In genomic region chr16:77183137-77183536, GRCh38 we compare ENCODE assay signal across 22 cellular contexts. TPM values are rescaled to one million over a fixed set of nuclear protein-coding genes. Genes with fewer than 3 reads are reported as not detected.
A peak's percentile ranks its signal among the peaks of the same experiment; 100 is the strongest.
DNase-seq lines count a peak whose midpoint lies in the region; ATAC-seq and TF ChIP-seq lines count a peak whose summit lies in the region.
"Had no signal": no experiment of that assay in that cellular context is flagged by ENCODE, and none has a peak within 500 bp of the region (broad histone marks: within the 10 kb centered on the region; RNA-seq: fewer than 3 reads in every experiment).

No MANE protein-coding gene starts in this region.

- no peak overlapping the region for H3K4me3 ChIP-seq in AG10803 (ENCODE audit: low read length)
- H3K4me3 ChIP-seq: GM23248 had no signal

- ATAC-seq in foreskin keratinocyte (peak; percentile 80), HG02642 (IDR thresholded peaks at IDR 0.05; ENCODE audit: poor library complexity, unreplicated experiment) (no peak)
- ATAC-seq in activated CD4-positive, alpha-beta T cell treated with anti-CD3 and anti-CD28 coated beads for 36 hours = no peak
- no peak for ATAC-seq in activated naive CD8-positive, alpha-beta T cell treated with anti-CD3 and anti-CD28 coated beads, Interleukin-2, amount 50 U/mL, for 24 hours
- ATAC-seq: SK-N-SH treated with all-trans-retinoic acid at 6 μM for 48 hours had no signal

- no peaks in the 10 kb centered on the region for H3K36me3 Mint-ChIP-seq in activated T-helper 1 cell treated with anti-CD3 and anti-CD28 coated beads, Interleukin-12 subunit alpha, Interleukin-12 subunit beta, Interleukin-2, Interleukin-4 antibody, amounts not matched to agents 30 ng/mL and 10 ng/mL and 1 ng/mL, durations not matched to agents 14 hours and 24 hours and 36 hours (ENCODE audit: low read depth)
- H3K36me3 Mint-ChIP-seq in activated CD4-positive, alpha-beta T cell treated with anti-CD3 and anti-CD28 coated beads for 36 hours (ENCODE audit: low read depth) = no peaks in the 10 kb centered on the region
- no peaks in the 10 kb centered on the region for H3K36me3 Mint-ChIP-seq in activated naive CD8-positive, alpha-beta T cell treated with anti-CD3 and anti-CD28 coated beads, Interleukin-2, amount 50 U/mL, for 24 hours (ENCODE audit: low read depth)

- peak; percentile 29 for DNase-seq in AG10803 (ENCODE audit: low read depth)
- peak; percentile 48 for DNase-seq in NCI-H226
- peak; percentile 54 for DNase-seq in amniotic epithelial cell (ENCODE audit: low read depth)
- peak; percentile 31 to 64 for DNase-seq in foreskin keratinocyte
- no peak for DNase-seq in activated T-helper 1 cell treated with anti-CD3 and anti-CD28 coated beads, Interleukin-12 subunit alpha, Interleukin-12 subunit beta, Interleukin-2, Interleukin-4 antibody, amounts not matched to agents 30 ng/mL and 10 ng/mL and 1 ng/mL, durations not matched to agents 14 hours and 24 hours and 36 hours (ENCODE audit: low spot score)
- DNase-seq in activated CD4-positive, alpha-beta T cell treated with anti-CD3 and anti-CD28 coated beads for 36 hours = no peak
- no peak for DNase-seq in activated naive CD8-positive, alpha-beta T cell treated with anti-CD3 and anti-CD28 coated beads, Interleukin-2, amount 50 U/mL, for 24 hours
- DNase-seq: C1 segment of cervical spinal cord; CD8-positive, alpha-beta memory T cell; DMS53; EL; GM23248; HCEC 1CT; NCI-H1105 treated with DMSO at 0.1 percent for 48 hours; NCI-H1694 treated with DMSO at 0.1 percent for 48 hours; NCI-H2107; NCI-H2227 treated with DMSO at 0.1 percent for 48 hours; NCI-H526 treated with DMSO at 0.1 percent for 48 hours; SIG-M5 had no signal

- H3K4me3 Mint-ChIP-seq in activated T-helper 1 cell treated with anti-CD3 and anti-CD28 coated beads, Interleukin-12 subunit alpha, Interleukin-12 subunit beta, Interleukin-2, Interleukin-4 antibody, amounts not matched to agents 30 ng/mL and 10 ng/mL and 1 ng/mL, durations not matched to agents 14 hours and 24 hours and 36 hours = no peak overlapping the region
- H3K4me3 Mint-ChIP-seq in activated CD4-positive, alpha-beta T cell treated with anti-CD3 and anti-CD28 coated beads for 36 hours = no peak overlapping the region
- H3K4me3 Mint-ChIP-seq in activated naive CD8-positive, alpha-beta T cell treated with anti-CD3 and anti-CD28 coated beads, Interleukin-2, amount 50 U/mL, for 24 hours = no peak overlapping the region
- H3K4me3 Mint-ChIP-seq: CD8-positive, alpha-beta memory T cell had no signal

- no peaks in the 10 kb centered on the region for H3K4me1 Mint-ChIP-seq in activated T-helper 1 cell treated with anti-CD3 and anti-CD28 coated beads, Interleukin-12 subunit alpha, Interleukin-12 subunit beta, Interleukin-2, Interleukin-4 antibody, amounts not matched to agents 30 ng/mL and 10 ng/mL and 1 ng/mL, durations not matched to agents 14 hours and 24 hours and 36 hours (ENCODE audit: low read depth)
- no peaks in the 10 kb centered on the region for H3K4me1 Mint-ChIP-seq in activated CD4-positive, alpha-beta T cell treated with anti-CD3 and anti-CD28 coated beads for 36 hours
- no peaks in the 10 kb centered on the region for H3K4me1 Mint-ChIP-seq in activated naive CD8-positive, alpha-beta T cell treated with anti-CD3 and anti-CD28 coated beads, Interleukin-2, amount 50 U/mL, for 24 hours
- H3K4me1 Mint-ChIP-seq: CD8-positive, alpha-beta memory T cell had no signal

- no peaks in the 10 kb centered on the region for H3K4me1 ChIP-seq in foreskin keratinocyte

- intact Hi-C loops in activated T-helper 1 cell treated with anti-CD3 and anti-CD28 coated beads, Interleukin-12 subunit alpha, Interleukin-12 subunit beta, Interleukin-2, Interleukin-4 antibody, amounts not matched to agents 30 ng/mL and 10 ng/mL and 1 ng/mL, durations not matched to agents 14 hours and 24 hours and 36 hours (cut with micrococcal nuclease) = no loop called here
- intact Hi-C loops in activated CD4-positive, alpha-beta T cell treated with anti-CD3 and anti-CD28 coated beads for 36 hours (cut with DNase I, micrococcal nuclease) = no loop called here

- H3K9me3 Mint-ChIP-seq in activated T-helper 1 cell treated with anti-CD3 and anti-CD28 coated beads, Interleukin-12 subunit alpha, Interleukin-12 subunit beta, Interleukin-2, Interleukin-4 antibody, amounts not matched to agents 30 ng/mL and 10 ng/mL and 1 ng/mL, durations not matched to agents 14 hours and 24 hours and 36 hours = no peaks in the 10 kb centered on the region
- no peaks in the 10 kb centered on the region for H3K9me3 Mint-ChIP-seq in activated CD4-positive, alpha-beta T cell treated with anti-CD3 and anti-CD28 coated beads for 36 hours (ENCODE audit: low read depth)
- H3K9me3 Mint-ChIP-seq in activated naive CD8-positive, alpha-beta T cell treated with anti-CD3 and anti-CD28 coated beads, Interleukin-2, amount 50 U/mL, for 24 hours = no peaks in the 10 kb centered on the region
- H3K9me3 Mint-ChIP-seq: CD8-positive, alpha-beta memory T cell had no signal

- POLR2A ChIA-PET in activated CD4-positive, alpha-beta T cell treated with anti-CD3 and anti-CD28 coated beads for 36 hours (lab: Charles Lee) = no interaction called here

- H3K27ac Mint-ChIP-seq in activated T-helper 1 cell treated with anti-CD3 and anti-CD28 coated beads, Interleukin-12 subunit alpha, Interleukin-12 subunit beta, Interleukin-2, Interleukin-4 antibody, amounts not matched to agents 30 ng/mL and 10 ng/mL and 1 ng/mL, durations not matched to agents 14 hours and 24 hours and 36 hours = no peak overlapping the region
- no peak overlapping the region for H3K27ac Mint-ChIP-seq in activated CD4-positive, alpha-beta T cell treated with anti-CD3 and anti-CD28 coated beads for 36 hours
- no peak overlapping the region for H3K27ac Mint-ChIP-seq in activated naive CD8-positive, alpha-beta T cell treated with anti-CD3 and anti-CD28 coated beads, Interleukin-2, amount 50 U/mL, for 24 hours
- H3K27ac Mint-ChIP-seq: CD8-positive, alpha-beta memory T cell had no signal

- H3K27me3 ChIP-seq in foreskin keratinocyte = no peaks in the 10 kb centered on the region

- no peak overlapping the region for H3K27ac ChIP-seq in foreskin keratinocyte
- H3K27ac ChIP-seq: GM23248 had no signal

- CTCF ChIA-PET in activated CD4-positive, alpha-beta T cell treated with anti-CD3 and anti-CD28 coated beads for 36 hours (lab: Charles Lee) = no interaction called here

- TF ChIP-seq CTCF in AG10803 (conservative IDR thresholded peaks at IDR 0.05; ENCODE audit: low read length) (no peak), foreskin keratinocyte (conservative IDR thresholded peaks at IDR 0.05) (no peak)

- H3K27me3 Mint-ChIP-seq in activated T-helper 1 cell treated with anti-CD3 and anti-CD28 coated beads, Interleukin-12 subunit alpha, Interleukin-12 subunit beta, Interleukin-2, Interleukin-4 antibody, amounts not matched to agents 30 ng/mL and 10 ng/mL and 1 ng/mL, durations not matched to agents 14 hours and 24 hours and 36 hours (ENCODE audit: insufficient read depth) = peaks cover 24% of the 10 kb centered on the region
- H3K27me3 Mint-ChIP-seq in activated CD4-positive, alpha-beta T cell treated with anti-CD3 and anti-CD28 coated beads for 36 hours = peaks cover 11% of the 10 kb centered on the region
- peaks cover 15% of the 10 kb centered on the region for H3K27me3 Mint-ChIP-seq in activated naive CD8-positive, alpha-beta T cell treated with anti-CD3 and anti-CD28 coated beads, Interleukin-2, amount 50 U/mL, for 24 hours

RNA-seq across cellular contexts. Expression of gene MON1B, which starts 7.9 kb away (rescaled TPM):
- total RNA-seq in foreskin keratinocyte = 16.8 and 18.6 TPM in 2 replicates
- 11.9 and 12.3 TPM in 2 replicates for polyA plus RNA-seq in foreskin keratinocyte
- 66.2 and 70.1 TPM in 2 replicates for total RNA-seq in activated T-helper 1 cell treated with anti-CD3 and anti-CD28 coated beads, Interleukin-12 subunit alpha, Interleukin-12 subunit beta, Interleukin-2, Interleukin-4 antibody, amounts not matched to agents 30 ng/mL and 10 ng/mL and 1 ng/mL, durations not matched to agents 14 hours and 24 hours and 36 hours
- 10 to 100 TPM; 58.0 to 63.4 TPM for total RNA-seq in activated CD4-positive, alpha-beta T cell treated with anti-CD3 and anti-CD28 coated beads for 36 hours

RNA-seq across cellular contexts. Expression of gene SYCE1L, which starts 16.1 kb away (rescaled TPM):
- 1.6 and 4.3 TPM in 2 replicates for total RNA-seq in foreskin keratinocyte
- 2.0 and 4.4 TPM in 2 replicates for polyA plus RNA-seq in foreskin keratinocyte
- 5.1 and 5.5 TPM in 2 replicates for total RNA-seq in activated T-helper 1 cell treated with anti-CD3 and anti-CD28 coated beads, Interleukin-12 subunit alpha, Interleukin-12 subunit beta, Interleukin-2, Interleukin-4 antibody, amounts not matched to agents 30 ng/mL and 10 ng/mL and 1 ng/mL, durations not matched to agents 14 hours and 24 hours and 36 hours
- 1 to 10 TPM; 4.3 to 7.1 TPM for total RNA-seq in activated CD4-positive, alpha-beta T cell treated with anti-CD3 and anti-CD28 coated beads for 36 hours
- total RNA-seq: A673, GM23248 had no signal
- polyA plus RNA-seq: GM23248 had no signal

Comparison
In these comparisons a context has a peak if more than half of its experiments do, and no peak if none do; other contexts are left out.
1. DNase-seq: peak in AG10803 (single experiment), NCI-H226 (single experiment), amniotic epithelial cell (single experiment) and foreskin keratinocyte (2 of 2); none in activated T-helper 1 cell treated with anti-CD3 and anti-CD28 coated beads, Interleukin-12 subunit alpha, Interleukin-12 subunit beta, Interleukin-2, Interleukin-4 antibody, amounts not matched to agents 30 ng/mL and 10 ng/mL and 1 ng/mL, durations not matched to agents 14 hours and 24 hours and 36 hours (single experiment), activated CD4-positive, alpha-beta T cell treated with anti-CD3 and anti-CD28 coated beads for 36 hours (single experiment) and activated naive CD8-positive, alpha-beta T cell treated with anti-CD3 and anti-CD28 coated beads, Interleukin-2, amount 50 U/mL, for 24 hours (single experiment).